ENCODE assay signal across 19 cellular contexts in genomic region chr5:56516441-56516840, GRCh38.
DNase-seq lines count a peak whose midpoint lies in the region; ATAC-seq and TF ChIP-seq lines count a peak whose summit lies in the region.
"Had no signal": no experiment of that assay in that cellular context is flagged by ENCODE, and none has a peak within 500 bp of the region (broad histone marks: within the 10 kb centered on the region; RNA-seq: fewer than 3 reads in every experiment).

No MANE protein-coding gene starts in this region.

- H3K36me3 Mint-ChIP-seq in dendritic cell treated with granulocyte-macrophage colony-stimulating factor and Interleukin-4, amounts not matched to agents 40 ng/mL and 50 ng/mL, for 4 days (ENCODE audit: low read depth): no peaks in the 10 kb centered on the region
- H3K36me3 Mint-ChIP-seq: WTC11 had no signal

- H3K4me3 ChIP-seq in smooth muscle cell: no peak overlapping the region
- H3K4me3 ChIP-seq: cardiac muscle cell, testis had no signal

- no peak for ATAC-seq in HG03175 (IDR thresholded peaks at IDR 0.05; ENCODE audit: unreplicated experiment)
- ATAC-seq: Panc1, WTC11 had no signal

- no peaks in the 10 kb centered on the region for H3K36me3 ChIP-seq in smooth muscle cell (ENCODE audit: low read depth)
- H3K36me3 ChIP-seq: cardiac muscle cell had no signal

- peak overlapping the region; percentile 78 for H3K27ac Mint-ChIP-seq in dendritic cell treated with granulocyte-macrophage colony-stimulating factor and Interleukin-4, amounts not matched to agents 40 ng/mL and 50 ng/mL, for 4 days
- H3K27ac Mint-ChIP-seq: T-helper 2 cell treated with Interferon-gamma antibody and Interleukin-4, amounts not matched to agents 5 μg/mL and 100 μg/mL, for 36 hours; WTC11 had no signal

- H3K9me3 ChIP-seq in smooth muscle cell (replicated peaks; ENCODE audit: low read depth): no peaks in the 10 kb centered on the region
- H3K9me3 ChIP-seq: testis had no signal

- no peaks in the 10 kb centered on the region for H3K27me3 ChIP-seq in smooth muscle cell (ENCODE audit: low read depth)
- H3K27me3 ChIP-seq: cardiac muscle cell, testis had no signal

- H3K4me2 ChIP-seq in smooth muscle cell: peak overlapping the region; percentile 37

- WGBS in smooth muscle cell (ENCODE audit: low lambda C conversion rate): 93% methylated on average over 5 of the region's 5 CpGs

- peaks cover 21% of the 10 kb centered on the region for H3F3A ChIP-seq in smooth muscle cell (ENCODE audit: low read depth)

- no peaks in the 10 kb centered on the region for H3K9me3 Mint-ChIP-seq in dendritic cell treated with granulocyte-macrophage colony-stimulating factor and Interleukin-4, amounts not matched to agents 40 ng/mL and 50 ng/mL, for 4 days
- H3K9me3 Mint-ChIP-seq: T-helper 2 cell treated with Interferon-gamma antibody and Interleukin-4, amounts not matched to agents 5 μg/mL and 100 μg/mL, for 36 hours; WTC11 had no signal

- no peak overlapping the region for H3K9ac ChIP-seq in smooth muscle cell (ENCODE audit: low read depth)

- no peaks in the 10 kb centered on the region for H3K79me2 ChIP-seq in smooth muscle cell (ENCODE audit: low read depth)

- TF ChIP-seq CTCF in smooth muscle cell (IDR thresholded peaks at IDR 0.05; ENCODE audit: borderline replicate concordance, insufficient read depth, poor library complexity, severe bottlenecking): no peak

- peaks cover 6% of the 10 kb centered on the region for H3K27me3 Mint-ChIP-seq in dendritic cell treated with granulocyte-macrophage colony-stimulating factor and Interleukin-4, amounts not matched to agents 40 ng/mL and 50 ng/mL, for 4 days

- no peak overlapping the region for H3K4me3 Mint-ChIP-seq in dendritic cell treated with granulocyte-macrophage colony-stimulating factor and Interleukin-4, amounts not matched to agents 40 ng/mL and 50 ng/mL, for 4 days
- H3K4me3 Mint-ChIP-seq: T-helper 2 cell treated with Interferon-gamma antibody and Interleukin-4, amounts not matched to agents 5 μg/mL and 100 μg/mL, for 36 hours; WTC11 had no signal

- no peaks in the 10 kb centered on the region for H4K20me1 ChIP-seq in smooth muscle cell (ENCODE audit: low read depth)

- intact Hi-C loops in dendritic cell treated with granulocyte-macrophage colony-stimulating factor and Interleukin-4, amounts not matched to agents 40 ng/mL and 50 ng/mL, for 4 days (cut with micrococcal nuclease): no loop called here

- DNase-seq in D341Med (ENCODE audit: low spot score): peak; percentile 81
- peak; percentile 10 for DNase-seq in NCI-H446 treated with DMSO at 0.1 percent for 48 hours (lab: John Stamatoyannopoulos, UW)
- DNase-seq in smooth muscle cell (lab: John Stamatoyannopoulos, UW; ENCODE audit: unreplicated experiment): no peak
- DNase-seq in mesenteric fat pad (ENCODE audit: low spot score): no peak
- no peak for DNase-seq in SK-N-DZ (ENCODE audit: low spot score)
- DNase-seq: activated CD4-positive, alpha-beta T cell treated with anti-CD3 and anti-CD28 coated beads, Interleukin-2, amount 50 U/mL, for 48 hours; activated effector memory CD4-positive, alpha-beta T cell treated with anti-CD3 and anti-CD28 coated beads, Interleukin-2, amount 50 U/mL, for 16 hours; foreskin melanocyte; GOT3; NCI-H1048; NCI-H2107; NCI-H774 had no signal

- no peak overlapping the region for H2AFZ ChIP-seq in smooth muscle cell (ENCODE audit: low read depth)

- peaks cover 3% of the 10 kb centered on the region for H3K4me1 ChIP-seq in smooth muscle cell (ENCODE audit: low read depth)

- H3K27ac ChIP-seq in smooth muscle cell (ENCODE audit: low read depth): no peak overlapping the region
- H3K27ac ChIP-seq: cardiac muscle cell, testis had no signal

- H3K4me1 Mint-ChIP-seq in dendritic cell treated with granulocyte-macrophage colony-stimulating factor and Interleukin-4, amounts not matched to agents 40 ng/mL and 50 ng/mL, for 4 days (ENCODE audit: low read depth): peaks cover 49% of the 10 kb centered on the region

Comparison
In these comparisons a context has a peak if more than half of its experiments do, and no peak if none do; other contexts are left out.
1. DNase-seq: peak in D341Med (single experiment) and NCI-H446 treated with DMSO at 0.1 percent for 48 hours (single experiment); none in smooth muscle cell (single experiment), mesenteric fat pad (single experiment) and SK-N-DZ (single experiment).